Comparison of ENCODE assay signal across 36 cellular contexts in genomic region chr20:19683822-19684221, GRCh38.
"Had no signal": no experiment of that assay in that cellular context is flagged by ENCODE, and none has a peak within 500 bp of the region (broad histone marks: within the 10 kb centered on the region; RNA-seq: fewer than 3 reads in every experiment).

No MANE protein-coding gene starts in this region.

- H3K4me3 ChIP-seq: adrenal gland, body of pancreas, breast epithelium had no signal

- H3K4me1 Mint-ChIP-seq: activated B cell treated with CpG ODN at 0.5 μM for 24 hours; activated CD4-positive, alpha-beta T cell treated with anti-CD3 and anti-CD28 coated beads, Interleukin-2, amount 10 ng/mL, durations not matched to agents 24 days and 14 days; activated naive CD8-positive, alpha-beta T cell treated with anti-CD3 and anti-CD28 coated beads for 36 hours; activated T-helper 17 cell treated with anti-CD3 and anti-CD28 coated beads, Interleukin-2, amount 50 U/mL, for 72 hours; central memory CD8-positive, alpha-beta T cell had no signal

- H3K27ac Mint-ChIP-seq: activated B cell treated with CpG ODN at 0.5 μM for 24 hours; activated CD4-positive, alpha-beta memory T cell treated with anti-CD3 and anti-CD28 coated beads for 36 hours; activated CD4-positive, alpha-beta T cell treated with anti-CD3 and anti-CD28 coated beads, Interleukin-2, amount 10 ng/mL, durations not matched to agents 24 days and 14 days; activated CD8-positive, alpha-beta T cell treated with anti-CD3 and anti-CD28 coated beads for 36 hours; activated naive CD4-positive, alpha-beta T cell treated with anti-CD3 and anti-CD28 coated beads for 36 hours; activated naive CD4-positive, alpha-beta T cell treated with anti-CD3 and anti-CD28 coated beads, Interleukin-2, amount 50 U/mL, for 72 hours; activated naive CD8-positive, alpha-beta T cell treated with anti-CD3 and anti-CD28 coated beads for 36 hours; activated T-cell treated with anti-CD3 and anti-CD28 coated beads, Interleukin-2, amount 50 U/mL, for 72 hours; activated T-helper 1 cell treated with anti-CD3 and anti-CD28 coated beads, Interleukin-12 subunit alpha, Interleukin-12 subunit beta, Interleukin-2, Interleukin-4 antibody, amounts not matched to agents 30 ng/mL and 10 ng/mL and 1 ng/mL, durations not matched to agents 14 hours and 24 hours and 36 hours; activated T-helper 17 cell treated with anti-CD3 and anti-CD28 coated beads, Interleukin-2, amount 50 U/mL, for 72 hours; T-helper 1 cell treated with Interleukin-12 subunit alpha and Interleukin-12 subunit beta and Interleukin-4 antibody, amounts not matched to agents 30 μg/mL and 1 μg/mL, for 36 hours; T-helper 2 cell treated with Interferon-gamma antibody and Interleukin-4, amounts not matched to agents 5 μg/mL and 100 μg/mL, for 36 hours had no signal

- H3K36me3 ChIP-seq: adrenal gland, brain microvascular endothelial cell, breast epithelium had no signal

- ATAC-seq: activated CD8-positive, alpha-beta T cell treated with anti-CD3 and anti-CD28 coated beads for 36 hours; activated naive CD4-positive, alpha-beta T cell treated with anti-CD3 and anti-CD28 coated beads, Interleukin-2, amount 50 U/mL, for 72 hours; activated T-cell treated with anti-CD3 and anti-CD28 coated beads, Interleukin-2, amount 50 U/mL, for 4 hours; activated T-cell treated with anti-CD3 and anti-CD28 coated beads, Interleukin-2, amount 50 U/mL, for 72 hours; activated T-helper 17 cell treated with anti-CD3 and anti-CD28 coated beads, Interleukin-2, amount 50 U/mL, for 72 hours; body of pancreas had no signal

- H3K4me3 Mint-ChIP-seq: activated B cell treated with CpG ODN at 0.5 μM for 24 hours; activated CD4-positive, alpha-beta memory T cell treated with anti-CD3 and anti-CD28 coated beads for 36 hours; activated CD4-positive, alpha-beta T cell treated with anti-CD3 and anti-CD28 coated beads, Interleukin-2, amount 10 ng/mL, durations not matched to agents 24 days and 14 days; activated CD8-positive, alpha-beta T cell treated with anti-CD3 and anti-CD28 coated beads for 36 hours; activated naive CD4-positive, alpha-beta T cell treated with anti-CD3 and anti-CD28 coated beads for 36 hours; activated naive CD8-positive, alpha-beta T cell treated with anti-CD3 and anti-CD28 coated beads for 36 hours; activated T-cell treated with anti-CD3 and anti-CD28 coated beads, Interleukin-2, amount 50 U/mL, for 4 hours; activated T-cell treated with anti-CD3 and anti-CD28 coated beads, Interleukin-2, amount 50 U/mL, for 72 hours; activated T-helper 1 cell treated with anti-CD3 and anti-CD28 coated beads, Interleukin-12 subunit alpha, Interleukin-12 subunit beta, Interleukin-2, Interleukin-4 antibody, amounts not matched to agents 30 ng/mL and 10 ng/mL and 1 ng/mL, durations not matched to agents 14 hours and 24 hours and 36 hours; activated T-helper 17 cell treated with anti-CD3 and anti-CD28 coated beads, Interleukin-2, amount 50 U/mL, for 72 hours; central memory CD8-positive, alpha-beta T cell; T-helper 1 cell treated with Interleukin-12 subunit alpha and Interleukin-12 subunit beta and Interleukin-4 antibody, amounts not matched to agents 30 μg/mL and 1 μg/mL, for 36 hours; T-helper 2 cell treated with Interferon-gamma antibody and Interleukin-4, amounts not matched to agents 5 μg/mL and 100 μg/mL, for 36 hours had no signal

- H3K4me1 ChIP-seq: body of pancreas, breast epithelium had no signal

- H3K36me3 Mint-ChIP-seq: activated CD4-positive, alpha-beta memory T cell treated with anti-CD3 and anti-CD28 coated beads for 36 hours; activated naive CD8-positive, alpha-beta T cell treated with anti-CD3 and anti-CD28 coated beads for 36 hours had no signal

- H3K9me3 ChIP-seq: adrenal gland, body of pancreas, breast epithelium had no signal

- H3K27ac ChIP-seq: adrenal gland, body of pancreas, brain microvascular endothelial cell, breast epithelium, VCaP had no signal

- H3K27me3 ChIP-seq: adrenal gland, body of pancreas, brain microvascular endothelial cell, breast epithelium had no signal

- H3K27me3 Mint-ChIP-seq: activated CD4-positive, alpha-beta T cell treated with anti-CD3 and anti-CD28 coated beads, Interleukin-2, amount 10 ng/mL, durations not matched to agents 24 days and 14 days had no signal

- DNase-seq: activated B cell treated with CpG ODN at 0.5 μM for 24 hours; activated CD4-positive, alpha-beta memory T cell treated with anti-CD3 and anti-CD28 coated beads for 36 hours; activated CD4-positive, alpha-beta T cell treated with anti-CD3 and anti-CD28 coated beads for 4 hours; activated CD4-positive, alpha-beta T cell treated with anti-CD3 and anti-CD28 coated beads, Interleukin-2, amount 10 ng/mL, durations not matched to agents 24 days and 14 days; activated CD4-positive, alpha-beta T cell treated with anti-CD3 and anti-CD28 coated beads, Interleukin-2, amount 50 U/mL, for 1 hour; activated CD4-positive, alpha-beta T cell treated with anti-CD3 and anti-CD28 coated beads, Interleukin-2, amount 50 U/mL, for 4 hours; activated CD4-positive, CD25-positive, alpha-beta regulatory T cell treated with anti-CD3 and anti-CD28 coated beads, Interleukin-2, amount 50 U/mL, for 72 hours; activated CD8-positive, alpha-beta memory T cell treated with anti-CD3 and anti-CD28 coated beads, Interleukin-2, amount 50 U/mL, for 4 hours; activated CD8-positive, alpha-beta T cell treated with anti-CD3 and anti-CD28 coated beads for 36 hours; activated effector memory CD4-positive, alpha-beta T cell treated with anti-CD3 and anti-CD28 coated beads, Interleukin-2, amount 50 U/mL, for 16 hours; activated gamma-delta T cell treated with Interleukin-2 at 50 U/mL for 16 hours; activated naive CD4-positive, alpha-beta T cell; activated naive CD4-positive, alpha-beta T cell treated with anti-CD3 and anti-CD28 coated beads for 36 hours; activated naive CD4-positive, alpha-beta T cell treated with anti-CD3 and anti-CD28 coated beads, Interleukin-2, amount 50 U/mL, for 16 hours; activated naive CD8-positive, alpha-beta T cell treated with anti-CD3 and anti-CD28 coated beads for 36 hours; activated T-cell treated with anti-CD3 and anti-CD28 coated beads for 4 hours; activated T-cell treated with anti-CD3 and anti-CD28 coated beads, Interleukin-2, amount 50 U/mL, for 1 hour; activated T-cell treated with anti-CD3 and anti-CD28 coated beads, Interleukin-2, amount 50 U/mL, for 4 hours; activated T-cell treated with anti-CD3 and anti-CD28 coated beads, Interleukin-2, amount 50 U/mL, for 72 hours; adrenal gland; amniotic stem cell; aorta; body of pancreas; brain microvascular endothelial cell; caudate nucleus; T-helper 1 cell; T-helper 2 cell; T-helper 9 cell had no signal

- H3K9me3 Mint-ChIP-seq: activated B cell treated with CpG ODN at 0.5 μM for 24 hours; activated CD4-positive, alpha-beta T cell treated with anti-CD3 and anti-CD28 coated beads, Interleukin-2, amount 10 ng/mL, durations not matched to agents 24 days and 14 days; activated CD8-positive, alpha-beta T cell treated with anti-CD3 and anti-CD28 coated beads for 36 hours; activated T-helper 17 cell treated with anti-CD3 and anti-CD28 coated beads, Interleukin-2, amount 50 U/mL, for 72 hours had no signal
